8 cellular contexts compared by ENCODE assay signal in genomic region chr4:189792819-189793618, GRCh38.
DNase-seq lines count a peak whose midpoint lies in the region; ATAC-seq and TF ChIP-seq lines count a peak whose summit lies in the region.

No MANE protein-coding gene starts in this region.

- H3K4me1 Mint-ChIP-seq in type B pancreatic cell (ENCODE audit: unreplicated experiment) = peaks cover 7% of the 10 kb centered on the region

- POLR2A ChIA-PET in OCI-LY7 (lab: Charles Lee) = no interaction called here

- no peaks in the 10 kb centered on the region for H3K36me3 ChIP-seq in OCI-LY7 (ENCODE audit: insufficient read depth, low read length)

- H3K4me1 ChIP-seq in OCI-LY7 (ENCODE audit: insufficient read depth, low read length, poor library complexity, severe bottlenecking) = no peaks in the 10 kb centered on the region

- no peaks in the 10 kb centered on the region for H3K9me3 ChIP-seq in OCI-LY7 (ENCODE audit: low read length)

- no peaks in the 10 kb centered on the region for H3K9me3 Mint-ChIP-seq in type B pancreatic cell

- H4K20me1 ChIP-seq in OCI-LY7 (ENCODE audit: insufficient read depth, low read length) = no peaks in the 10 kb centered on the region

- CTCF ChIA-PET in OCI-LY7 (lab: Charles Lee; ENCODE audit: unreplicated experiment) = no interaction called here

- no peak overlapping the region for H3K4me2 ChIP-seq in OCI-LY7 (ENCODE audit: low read length)

- no peak overlapping the region for H3K4me3 Mint-ChIP-seq in type B pancreatic cell

- H3K4me3 ChIP-seq in OCI-LY7 (ENCODE audit: low read depth, low read length, poor library complexity, severe bottlenecking) (no peak overlapping the region), fibroblast of the aortic adventitia (ENCODE audit: low read depth, low read length) (no peak overlapping the region)

- no peaks in the 10 kb centered on the region for H3K79me2 ChIP-seq in OCI-LY7 (ENCODE audit: insufficient read depth, low read depth, low read length)

- H3K36me3 Mint-ChIP-seq in type B pancreatic cell = no peaks in the 10 kb centered on the region

- H3K27ac Mint-ChIP-seq in type B pancreatic cell = no peak overlapping the region

- peak; percentile 89 for TF ChIP-seq CTCF in OCI-LY7 (conservative IDR thresholded peaks at IDR 0.05; ENCODE audit: low read length)
- TF ChIP-seq CTCF in fibroblast of the aortic adventitia (IDR thresholded peaks at IDR 0.05; ENCODE audit: insufficient read depth, low read length) = peak; percentile 46
- TF ChIP-seq CTCF in type B pancreatic cell (conservative IDR thresholded peaks at IDR 0.05) = peak; percentile 87

- intact Hi-C loops in OCI-LY7 (cut with micrococcal nuclease; ENCODE audit: unreplicated experiment) = loop anchor here (10.0 kb wide), 1 partner anchor 112 kb away; no protein-coding TSS in a partner anchor

- H3K27ac ChIP-seq in OCI-LY7 (ENCODE audit: low read depth, low read length, poor library complexity, severe bottlenecking) = no peak overlapping the region

- H2AFZ ChIP-seq in OCI-LY7 (ENCODE audit: low read length) = no peak overlapping the region

- peak; percentile 57 for DNase-seq in EH (ENCODE audit: low read depth)
- peak; percentile 85 for DNase-seq in HT-29 (ENCODE audit: low spot score)
- DNase-seq in OCI-LY7 (ENCODE audit: low spot score) = peak; percentile 33
- peak; percentile 79 to 81 for DNase-seq in activated T-cell treated with anti-CD3 and anti-CD28 coated beads, Interleukin-2, amount 50 U/mL, for 48 hours
- DNase-seq in fibroblast of the aortic adventitia (ENCODE audit: low read depth) = peak; percentile 5
- peak; percentile 67 for DNase-seq in occipital lobe (lab: John Stamatoyannopoulos, UW)
- DNase-seq in type B pancreatic cell (ENCODE audit: extremely low spot score, unreplicated experiment) = peak; percentile 76

- peak; percentile 72 for ATAC-seq in GM21447 (IDR thresholded peaks at IDR 0.05; ENCODE audit: unreplicated experiment)

- no peaks in the 10 kb centered on the region for H3K9me2 ChIP-seq in OCI-LY7 (ENCODE audit: insufficient read depth, low read length)

- BruUV-seq in OCI-LY7 (replicated peaks; lab: Mats Ljungman, UMichigan) = no TSS peak

- H3K27me3 Mint-ChIP-seq in type B pancreatic cell = peaks cover 11% of the 10 kb centered on the region

Comparison
In these comparisons a context has a peak if more than half of its experiments do, and no peak if none do; other contexts are left out.
1. DNase-seq: peak in every context shown above with its lines; median percentile 85 in HT-29; 80 in activated T-cell treated with anti-CD3 and anti-CD28 coated beads, Interleukin-2, amount 50 U/mL, for 48 hours; 76 in type B pancreatic cell; 67 in occipital lobe; 57 in EH; 33 in OCI-LY7; 5 in fibroblast of the aortic adventitia.